ENCODE assay signal across 1 cellular context in genomic region chr20:45230631-45231030, GRCh38.
A peak's percentile ranks its signal among the peaks of the same experiment; 100 is the strongest.
TF ChIP-seq lines count a peak whose summit lies in the region.

No MANE protein-coding gene starts in this region.

TF ChIP-seq in HepG2, 621 proteins besides CTCF, POLR2A, EP300 and RAD21:
- TF ChIP-seq, protein P1, sequence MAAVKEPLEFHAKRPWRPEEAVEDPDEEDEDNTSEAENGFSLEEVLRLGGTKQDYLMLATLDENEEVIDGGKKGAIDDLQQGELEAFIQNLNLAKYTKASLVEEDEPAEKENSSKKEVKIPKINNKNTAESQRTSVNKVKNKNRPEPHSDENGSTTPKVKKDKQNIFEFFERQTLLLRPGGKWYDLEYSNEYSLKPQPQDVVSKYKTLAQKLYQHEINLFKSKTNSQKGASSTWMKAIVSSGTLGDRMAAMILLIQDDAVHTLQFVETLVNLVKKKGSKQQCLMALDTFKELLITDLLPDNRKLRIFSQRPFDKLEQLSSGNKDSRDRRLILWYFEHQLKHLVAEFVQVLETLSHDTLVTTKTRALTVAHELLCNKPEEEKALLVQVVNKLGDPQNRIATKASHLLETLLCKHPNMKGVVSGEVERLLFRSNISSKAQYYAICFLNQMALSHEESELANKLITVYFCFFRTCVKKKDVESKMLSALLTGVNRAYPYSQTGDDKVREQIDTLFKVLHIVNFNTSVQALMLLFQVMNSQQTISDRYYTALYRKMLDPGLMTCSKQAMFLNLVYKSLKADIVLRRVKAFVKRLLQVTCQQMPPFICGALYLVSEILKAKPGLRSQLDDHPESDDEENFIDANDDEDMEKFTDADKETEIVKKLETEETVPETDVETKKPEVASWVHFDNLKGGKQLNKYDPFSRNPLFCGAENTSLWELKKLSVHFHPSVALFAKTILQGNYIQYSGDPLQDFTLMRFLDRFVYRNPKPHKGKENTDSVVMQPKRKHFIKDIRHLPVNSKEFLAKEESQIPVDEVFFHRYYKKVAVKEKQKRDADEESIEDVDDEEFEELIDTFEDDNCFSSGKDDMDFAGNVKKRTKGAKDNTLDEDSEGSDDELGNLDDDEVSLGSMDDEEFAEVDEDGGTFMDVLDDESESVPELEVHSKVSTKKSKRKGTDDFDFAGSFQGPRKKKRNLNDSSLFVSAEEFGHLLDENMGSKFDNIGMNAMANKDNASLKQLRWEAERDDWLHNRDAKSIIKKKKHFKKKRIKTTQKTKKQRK (IDR thresholded peaks at IDR 0.05; ENCODE audit: low read length): no peak
- no peak for TF ChIP-seq ATF7-NPFF (CRISPR knock-in tag; IDR thresholded peaks at IDR 0.05; ENCODE audit: low read depth)
- TF ChIP-seq GABPA (IDR thresholded peaks at IDR 0.05; ENCODE audit: low read depth, low read length): peak; percentile 35; the same call in 1 of the 2 replicates
- TF ChIP-seq GABPA (CRISPR knock-in tag; IDR thresholded peaks at IDR 0.05; ENCODE audit: low read depth): peak; percentile 79
- no peak for TF ChIP-seq SMAD3 (CRISPR knock-in tag; IDR thresholded peaks at IDR 0.05)
- no peak for TF ChIP-seq ZNF484 (CRISPR knock-in tag; IDR thresholded peaks at IDR 0.05; ENCODE audit: borderline replicate concordance, low read depth)
- no peak for TF ChIP-seq ZNF550 (CRISPR knock-in tag; IDR thresholded peaks at IDR 0.05; ENCODE audit: borderline replicate concordance)
- no peak for TF ChIP-seq HCFC1 (IDR thresholded peaks at IDR 0.05; ENCODE audit: low read depth, low read length)
- TF ChIP-seq, protein P2, sequence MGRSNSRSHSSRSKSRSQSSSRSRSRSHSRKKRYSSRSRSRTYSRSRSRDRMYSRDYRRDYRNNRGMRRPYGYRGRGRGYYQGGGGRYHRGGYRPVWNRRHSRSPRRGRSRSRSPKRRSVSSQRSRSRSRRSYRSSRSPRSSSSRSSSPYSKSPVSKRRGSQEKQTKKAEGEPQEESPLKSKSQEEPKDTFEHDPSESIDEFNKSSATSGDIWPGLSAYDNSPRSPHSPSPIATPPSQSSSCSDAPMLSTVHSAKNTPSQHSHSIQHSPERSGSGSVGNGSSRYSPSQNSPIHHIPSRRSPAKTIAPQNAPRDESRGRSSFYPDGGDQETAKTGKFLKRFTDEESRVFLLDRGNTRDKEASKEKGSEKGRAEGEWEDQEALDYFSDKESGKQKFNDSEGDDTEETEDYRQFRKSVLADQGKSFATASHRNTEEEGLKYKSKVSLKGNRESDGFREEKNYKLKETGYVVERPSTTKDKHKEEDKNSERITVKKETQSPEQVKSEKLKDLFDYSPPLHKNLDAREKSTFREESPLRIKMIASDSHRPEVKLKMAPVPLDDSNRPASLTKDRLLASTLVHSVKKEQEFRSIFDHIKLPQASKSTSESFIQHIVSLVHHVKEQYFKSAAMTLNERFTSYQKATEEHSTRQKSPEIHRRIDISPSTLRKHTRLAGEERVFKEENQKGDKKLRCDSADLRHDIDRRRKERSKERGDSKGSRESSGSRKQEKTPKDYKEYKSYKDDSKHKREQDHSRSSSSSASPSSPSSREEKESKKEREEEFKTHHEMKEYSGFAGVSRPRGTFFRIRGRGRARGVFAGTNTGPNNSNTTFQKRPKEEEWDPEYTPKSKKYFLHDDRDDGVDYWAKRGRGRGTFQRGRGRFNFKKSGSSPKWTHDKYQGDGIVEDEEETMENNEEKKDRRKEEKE (IDR thresholded peaks at IDR 0.05): no peak
- TF ChIP-seq NR2C2 (CRISPR knock-in tag; IDR thresholded peaks at IDR 0.05; ENCODE audit: borderline replicate concordance): peak; percentile 91
- TF ChIP-seq, protein P3, sequence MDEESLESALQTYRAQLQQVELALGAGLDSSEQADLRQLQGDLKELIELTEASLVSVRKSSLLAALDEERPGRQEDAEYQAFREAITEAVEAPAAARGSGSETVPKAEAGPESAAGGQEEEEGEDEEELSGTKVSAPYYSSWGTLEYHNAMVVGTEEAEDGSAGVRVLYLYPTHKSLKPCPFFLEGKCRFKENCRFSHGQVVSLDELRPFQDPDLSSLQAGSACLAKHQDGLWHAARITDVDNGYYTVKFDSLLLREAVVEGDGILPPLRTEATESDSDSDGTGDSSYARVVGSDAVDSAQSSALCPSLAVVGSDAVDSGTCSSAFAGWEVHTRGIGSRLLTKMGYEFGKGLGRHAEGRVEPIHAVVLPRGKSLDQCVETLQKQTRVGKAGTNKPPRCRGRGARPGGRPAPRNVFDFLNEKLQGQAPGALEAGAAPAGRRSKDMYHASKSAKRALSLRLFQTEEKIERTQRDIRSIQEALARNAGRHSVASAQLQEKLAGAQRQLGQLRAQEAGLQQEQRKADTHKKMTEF (CRISPR knock-in tag; IDR thresholded peaks at IDR 0.05): no peak
- TF ChIP-seq, protein P4, sequence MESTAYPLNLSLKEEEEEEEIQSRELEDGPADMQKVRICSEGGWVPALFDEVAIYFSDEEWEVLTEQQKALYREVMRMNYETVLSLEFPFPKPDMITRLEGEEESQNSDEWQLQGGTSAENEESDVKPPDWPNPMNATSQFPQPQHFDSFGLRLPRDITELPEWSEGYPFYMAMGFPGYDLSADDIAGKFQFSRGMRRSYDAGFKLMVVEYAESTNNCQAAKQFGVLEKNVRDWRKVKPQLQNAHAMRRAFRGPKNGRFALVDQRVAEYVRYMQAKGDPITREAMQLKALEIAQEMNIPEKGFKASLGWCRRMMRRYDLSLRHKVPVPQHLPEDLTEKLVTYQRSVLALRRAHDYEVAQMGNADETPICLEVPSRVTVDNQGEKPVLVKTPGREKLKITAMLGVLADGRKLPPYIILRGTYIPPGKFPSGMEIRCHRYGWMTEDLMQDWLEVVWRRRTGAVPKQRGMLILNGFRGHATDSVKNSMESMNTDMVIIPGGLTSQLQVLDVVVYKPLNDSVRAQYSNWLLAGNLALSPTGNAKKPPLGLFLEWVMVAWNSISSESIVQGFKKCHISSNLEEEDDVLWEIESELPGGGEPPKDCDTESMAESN (CRISPR knock-in tag; conservative IDR thresholded peaks at IDR 0.05): no peak
- no peak for TF ChIP-seq AKAP8 (CRISPR knock-in tag; IDR thresholded peaks at IDR 0.05)
- TF ChIP-seq GABPB1 (CRISPR knock-in tag; IDR thresholded peaks at IDR 0.05): peak; percentile 43; the same call in 1 of the 2 replicates
- peak; percentile 37; the same call in 1 of the 2 replicates for TF ChIP-seq NR2F6 (IDR thresholded peaks at IDR 0.05)
- TF ChIP-seq NR2F6 (CRISPR knock-in tag; IDR thresholded peaks at IDR 0.05): no peak
- TF ChIP-seq MAZ (IDR thresholded peaks at IDR 0.05; ENCODE audit: borderline replicate concordance, low read depth, low read length): no peak
- TF ChIP-seq MAZ (CRISPR knock-in tag; IDR thresholded peaks at IDR 0.05; ENCODE audit: low read depth): no peak
- TF ChIP-seq NCOA1 (CRISPR knock-in tag; IDR thresholded peaks at IDR 0.05): no peak
- TF ChIP-seq ZNF776 (CRISPR knock-in tag; IDR thresholded peaks at IDR 0.05): no peak
- TF ChIP-seq KLF16 (CRISPR knock-in tag; IDR thresholded peaks at IDR 0.05): no peak
